ENCODE assay signal across 9 cellular contexts in genomic region chr6:111113731-111114438, GRCh38. TPM values are rescaled to one million over a fixed set of nuclear protein-coding genes. Genes with fewer than 3 reads are reported as not detected.
DNase-seq lines count a peak whose midpoint lies in the region; ATAC-seq, FAIRE-seq and TF ChIP-seq lines count a peak whose summit lies in the region.
"Had no signal": no experiment of that assay in that cellular context is flagged by ENCODE, and none has a peak within 500 bp of the region (broad histone marks: within the 10 kb centered on the region; RNA-seq: fewer than 3 reads in every experiment).

No MANE protein-coding gene starts in this region.

- no peak for TF ChIP-seq RAD21 in A549 (conservative IDR thresholded peaks at IDR 0.05 in 1 of 2, IDR thresholded peaks at IDR 0.05 in 1 of 2)

- no peaks in the 10 kb centered on the region for H3K36me3 ChIP-seq in right atrium auricular region
- H3K36me3 ChIP-seq: neutrophil had no signal

- FAIRE-seq in A549 (lab: Jason Lieb, UNC) = no peak

- CTCF ChIA-PET in A549 (lab: Yijun Ruan, JAX) = no interaction called here

- H3K27ac ChIP-seq in A549 (no peak overlapping the region), right atrium auricular region (peak overlapping the region; percentile 38 to 59)
- H3K27ac ChIP-seq: neutrophil had no signal

- TF ChIP-seq POLR2A in A549 (IDR thresholded peaks at IDR 0.05; ENCODE audit: low read length) = no peak

- no peak for ATAC-seq in A549
- peak; percentile 66 for ATAC-seq in HG03432 (IDR thresholded peaks at IDR 0.05; ENCODE audit: unreplicated experiment)
- peak; percentile 98 for ATAC-seq in activated T-cell treated with anti-CD3 and anti-CD28 coated beads, Interleukin-2, amount 50 U/mL, for 72 hours (replicated peaks in 1 of 2)
- ATAC-seq in HG03175 (IDR thresholded peaks at IDR 0.05; ENCODE audit: unreplicated experiment) = no peak
- ATAC-seq in GM18517 (IDR thresholded peaks at IDR 0.05; ENCODE audit: unreplicated experiment) = no peak

- H3K27me3 ChIP-seq in right atrium auricular region = no peaks in the 10 kb centered on the region
- H3K27me3 ChIP-seq: neutrophil had no signal

- H3K4me3 Mint-ChIP-seq in activated T-cell treated with anti-CD3 and anti-CD28 coated beads, Interleukin-2, amount 50 U/mL, for 72 hours = peak overlapping the region; percentile 62 to 79

- 30% methylated on average over 6 of the region's 6 CpGs for WGBS in A549 (ENCODE audit: missing lambda C conversion rate)

- peak overlapping the region; percentile 97 for H3K27ac Mint-ChIP-seq in activated T-cell treated with anti-CD3 and anti-CD28 coated beads, Interleukin-2, amount 50 U/mL, for 72 hours

- H3K36me3 Mint-ChIP-seq in activated T-cell treated with anti-CD3 and anti-CD28 coated beads, Interleukin-2, amount 50 U/mL, for 72 hours (ENCODE audit: insufficient read depth in 2 of 2) = no peaks in the 10 kb centered on the region

- peaks cover 33% of the 10 kb centered on the region for H3K4me1 Mint-ChIP-seq in activated T-cell treated with anti-CD3 and anti-CD28 coated beads, Interleukin-2, amount 50 U/mL, for 72 hours (ENCODE audit: low read depth)

- H3K9me3 Mint-ChIP-seq in activated T-cell treated with anti-CD3 and anti-CD28 coated beads, Interleukin-2, amount 50 U/mL, for 72 hours = no peaks in the 10 kb centered on the region

- H3K27me3 Mint-ChIP-seq in activated T-cell treated with anti-CD3 and anti-CD28 coated beads, Interleukin-2, amount 50 U/mL, for 72 hours (ENCODE audit: low read depth) = no peaks in the 10 kb centered on the region

- no peak for TF ChIP-seq CTCF in A549 (IDR thresholded peaks at IDR 0.05)
- TF ChIP-seq CTCF in right atrium auricular region (IDR thresholded peaks at IDR 0.05) = no peak

- no peak overlapping the region for H3K4me3 ChIP-seq in A549
- no peak overlapping the region for H3K4me3 ChIP-seq in right atrium auricular region

- H3K9me3 ChIP-seq in A549 (no peaks in the 10 kb centered on the region), right atrium auricular region (no peaks in the 10 kb centered on the region)
- H3K9me3 ChIP-seq: neutrophil had no signal

- DNase-seq in A549 (ENCODE audit: low read depth in 1 of 2, low spot score in 1 of 2) (peak in 1 of 2 experiments; percentile 2), right atrium auricular region (ENCODE audit: low spot score) (peak; percentile 65), activated gamma-delta T cell (lab: John Stamatoyannopoulos, UW) (no peak)
- DNase-seq in activated T-cell treated with anti-CD3 and anti-CD28 coated beads, Interleukin-2, amount 50 U/mL, for 72 hours = peak; percentile 52 to 60
- peak; percentile 54 for DNase-seq in stimulated activated CD4-positive, alpha-beta T cell treated with anti-CD3 and anti-CD28 coated beads, Interleukin-15, amount 100 ng/mL, for 24 hours

- H3K4me1 ChIP-seq in A549 (no peaks in the 10 kb centered on the region), right atrium auricular region (peaks cover 0 to 21% of the 10 kb centered on the region in 2 donors)

- POLR2A ChIA-PET in A549 (lab: Yijun Ruan, JAX) = no interaction called here

- no peak for TF ChIP-seq EP300 in A549 (IDR thresholded peaks at IDR 0.05)

- H3K4me2 ChIP-seq in A549 = no peak overlapping the region

TF ChIP-seq in A549, 52 proteins besides CTCF, POLR2A, EP300 and RAD21:
- no peak for TF ChIP-seq GATA3 (IDR thresholded peaks at IDR 0.05; ENCODE audit: borderline replicate concordance)
- peak; percentile 94 for TF ChIP-seq MAFK (IDR thresholded peaks at IDR 0.05; ENCODE audit: partially characterized antibody)

RNA-seq across cellular contexts. Expression of gene SLC16A10, which starts 26.6 kb away (rescaled TPM):
- polyA plus RNA-seq in A549 (2011; rRNA removed) = 1.00 and 1.1 TPM in 2 replicates
- 0.38 TPM in 2 replicates for polyA plus RNA-seq in A549 (2012; cell fraction: cytosol; rRNA removed)
- polyA plus RNA-seq in A549 (2012; cell fraction: nucleus; rRNA removed) = 0.24 and 0.35 TPM in 2 replicates
- 0.07 to 0.44 TPM (median 0.27 TPM) in 3 replicates for polyA plus RNA-seq in A549 (2017; fragmentation: RNase III; extraction: RNeasy Plus Mini Kit Qiagen cat#74134 plus additional on column Dnase treatment)
- 1.6 and 2.0 TPM in 2 replicates for polyA minus RNA-seq in A549 (2011; rRNA and poly(A)+ RNA removed)
- total RNA-seq in activated T-cell treated with anti-CD3 and anti-CD28 coated beads, Interleukin-2, amount 50 U/mL, for 72 hours = 1 to 10 TPM; 4.9 to 6.5 TPM
- total RNA-seq in right atrium auricular region = 10 to 100 TPM; 10.3 to 18.5 TPM

Comparison
In these comparisons a context has a peak if more than half of its experiments do, and no peak if none do; other contexts are left out.
1. ATAC-seq: peak in HG03432 (single experiment) and activated T-cell treated with anti-CD3 and anti-CD28 coated beads, Interleukin-2, amount 50 U/mL, for 72 hours (2 of 2); none in A549 (0 of 2), HG03175 (single experiment) and GM18517 (single experiment).
2. H3K27ac ChIP-seq: peak in right atrium auricular region (2 of 2); none in A549 (0 of 2).